1 cellular context compared by ENCODE assay signal in genomic region chrX:16603235-16603634, GRCh38.
TF ChIP-seq lines count a peak whose summit lies in the region.

No MANE protein-coding gene starts in this region.

TF ChIP-seq in HEK293, 187 proteins besides CTCF, POLR2A, EP300 and RAD21 (continued from another document):
- TF ChIP-seq ZNF518A (tag by site-specific recombination; conservative IDR thresholded peaks at IDR 0.05; ENCODE audit: low read depth) (peak; percentile 87), ZNF529 (tag by site-specific recombination; IDR thresholded peaks at IDR 0.05; ENCODE audit: insufficient replicate concordance) (peak; percentile 63), ZNF404 (tag by site-specific recombination; IDR thresholded peaks at IDR 0.05) (0 out of 2 replicates have a peak, but pooled peaks have one; percentile 67), ZNF560 (tag by site-specific recombination; IDR thresholded peaks at IDR 0.05; ENCODE audit: borderline replicate concordance) (peak; percentile 88), GLI2 (tag by site-specific recombination; IDR thresholded peaks at IDR 0.05; ENCODE audit: borderline replicate concordance, low read depth) (peak; percentile 72; the same call in 1 of the 2 replicates), ZNF433 (tag by site-specific recombination; IDR thresholded peaks at IDR 0.05; ENCODE audit: low read depth) (peak; percentile 76), ZNF510 (tag by site-specific recombination; IDR thresholded peaks at IDR 0.05; ENCODE audit: insufficient replicate concordance) (peak; percentile 78), RBAK (tag by site-specific recombination; IDR thresholded peaks at IDR 0.05) (0 out of 2 replicates have a peak, but pooled peaks have one; percentile 37), ZSCAN23 (tag by site-specific recombination; IDR thresholded peaks at IDR 0.05) (0 out of 2 replicates have a peak, but pooled peaks have one; percentile 22), ZNF514 (tag by site-specific recombination; IDR thresholded peaks at IDR 0.05) (0 out of 2 replicates have a peak, but pooled peaks have one; percentile 25), ZFP37 (tag by site-specific recombination; IDR thresholded peaks at IDR 0.05) (0 out of 2 replicates have a peak, but pooled peaks have one; percentile 63), ZNF426 (tag by site-specific recombination; IDR thresholded peaks at IDR 0.05) (peak; percentile 93), ZNF354C (tag by site-specific recombination; IDR thresholded peaks at IDR 0.05; ENCODE audit: borderline replicate concordance, low read depth) (peak; percentile 80; the same call in 1 of the 2 replicates), ZNF555 (tag by site-specific recombination; conservative IDR thresholded peaks at IDR 0.05) (peak; percentile 94), ZNF266 (tag by site-specific recombination; IDR thresholded peaks at IDR 0.05; ENCODE audit: low read depth) (peak; percentile 85), ZNF623 (tag by site-specific recombination; IDR thresholded peaks at IDR 0.05) (peak; percentile 77), ZNF791 (tag by site-specific recombination; IDR thresholded peaks at IDR 0.05) (0 out of 2 replicates have a peak, but pooled peaks have one; percentile 47), REST (tag by site-specific recombination; IDR thresholded peaks at IDR 0.05) (peak; percentile 68), ZNF654 (tag by site-specific recombination; IDR thresholded peaks at IDR 0.05; ENCODE audit: low read depth) (peak; percentile 39), ZNF138 (tag by site-specific recombination; IDR thresholded peaks at IDR 0.05; ENCODE audit: borderline replicate concordance) (peak; percentile 65; the same call in 1 of the 2 replicates), ZXDB (tag by site-specific recombination; IDR thresholded peaks at IDR 0.05) (peak; percentile 67; the same call in 1 of the 2 replicates), ZNF223 (tag by site-specific recombination; IDR thresholded peaks at IDR 0.05) (peak; percentile 70; the same call in 1 of the 2 replicates), ZNF121 (tag by site-specific recombination; IDR thresholded peaks at IDR 0.05) (peak; percentile 60; the same call in 1 of the 2 replicates), ZNF664 (tag by site-specific recombination; IDR thresholded peaks at IDR 0.05) (peak; percentile 44; the same call in 1 of the 2 replicates), ZNF140 (tag by site-specific recombination; IDR thresholded peaks at IDR 0.05) (peak; percentile 95), ZNF202 (tag by site-specific recombination; IDR thresholded peaks at IDR 0.05; ENCODE audit: borderline replicate concordance) (peak; percentile 93)
- TF ChIP-seq, protein P1, sequence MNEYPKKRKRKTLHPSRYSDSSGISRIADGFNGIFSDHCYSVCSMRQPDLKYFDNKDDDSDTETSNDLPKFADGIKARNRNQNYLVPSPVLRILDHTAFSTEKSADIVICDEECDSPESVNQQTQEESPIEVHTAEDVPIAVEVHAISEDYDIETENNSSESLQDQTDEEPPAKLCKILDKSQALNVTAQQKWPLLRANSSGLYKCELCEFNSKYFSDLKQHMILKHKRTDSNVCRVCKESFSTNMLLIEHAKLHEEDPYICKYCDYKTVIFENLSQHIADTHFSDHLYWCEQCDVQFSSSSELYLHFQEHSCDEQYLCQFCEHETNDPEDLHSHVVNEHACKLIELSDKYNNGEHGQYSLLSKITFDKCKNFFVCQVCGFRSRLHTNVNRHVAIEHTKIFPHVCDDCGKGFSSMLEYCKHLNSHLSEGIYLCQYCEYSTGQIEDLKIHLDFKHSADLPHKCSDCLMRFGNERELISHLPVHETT (tag by site-specific recombination; IDR thresholded peaks at IDR 0.05): 0 out of 2 replicates have a peak, but pooled peaks have one; percentile 40
- TF ChIP-seq, protein P2, sequence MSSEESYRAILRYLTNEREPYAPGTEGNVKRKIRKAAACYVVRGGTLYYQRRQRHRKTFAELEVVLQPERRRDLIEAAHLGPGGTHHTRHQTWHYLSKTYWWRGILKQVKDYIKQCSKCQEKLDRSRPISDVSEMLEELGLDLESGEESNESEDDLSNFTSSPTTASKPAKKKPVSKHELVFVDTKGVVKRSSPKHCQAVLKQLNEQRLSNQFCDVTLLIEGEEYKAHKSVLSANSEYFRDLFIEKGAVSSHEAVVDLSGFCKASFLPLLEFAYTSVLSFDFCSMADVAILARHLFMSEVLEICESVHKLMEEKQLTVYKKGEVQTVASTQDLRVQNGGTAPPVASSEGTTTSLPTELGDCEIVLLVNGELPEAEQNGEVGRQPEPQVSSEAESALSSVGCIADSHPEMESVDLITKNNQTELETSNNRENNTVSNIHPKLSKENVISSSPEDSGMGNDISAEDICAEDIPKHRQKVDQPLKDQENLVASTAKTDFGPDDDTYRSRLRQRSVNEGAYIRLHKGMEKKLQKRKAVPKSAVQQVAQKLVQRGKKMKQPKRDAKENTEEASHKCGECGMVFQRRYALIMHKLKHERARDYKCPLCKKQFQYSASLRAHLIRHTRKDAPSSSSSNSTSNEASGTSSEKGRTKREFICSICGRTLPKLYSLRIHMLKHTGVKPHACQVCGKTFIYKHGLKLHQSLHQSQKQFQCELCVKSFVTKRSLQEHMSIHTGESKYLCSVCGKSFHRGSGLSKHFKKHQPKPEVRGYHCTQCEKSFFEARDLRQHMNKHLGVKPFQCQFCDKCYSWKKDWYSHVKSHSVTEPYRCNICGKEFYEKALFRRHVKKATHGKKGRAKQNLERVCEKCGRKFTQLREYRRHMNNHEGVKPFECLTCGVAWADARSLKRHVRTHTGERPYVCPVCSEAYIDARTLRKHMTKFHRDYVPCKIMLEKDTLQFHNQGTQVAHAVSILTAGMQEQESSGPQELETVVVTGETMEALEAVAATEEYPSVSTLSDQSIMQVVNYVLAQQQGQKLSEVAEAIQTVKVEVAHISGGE (tag by site-specific recombination; conservative IDR thresholded peaks at IDR 0.05; ENCODE audit: low read depth): peak; percentile 84
